In genomic region chr12:105170139-105170538, GRCh38 we compare ENCODE assay signal across 3 cellular contexts.
TF ChIP-seq lines count a peak whose summit lies in the region.

No MANE protein-coding gene starts in this region.

TF ChIP-seq in HepG2, 621 proteins besides CTCF, POLR2A, EP300 and RAD21:
- no peak for TF ChIP-seq ZNF781 (CRISPR knock-in tag; IDR thresholded peaks at IDR 0.05; ENCODE audit: borderline replicate concordance, not compliant biosample characterization)
- peak; percentile 91 to 97 for TF ChIP-seq MAFK (conservative IDR thresholded peaks at IDR 0.05 in 1 of 2, IDR thresholded peaks at IDR 0.05 in 1 of 2; ENCODE audit: low read length in 2 of 2)
- TF ChIP-seq KLF13 (CRISPR knock-in tag; IDR thresholded peaks at IDR 0.05): no peak
- peak; percentile 93 for TF ChIP-seq MAFF (IDR thresholded peaks at IDR 0.05; ENCODE audit: low read depth, low read length)

TF ChIP-seq in IMR-90, 13 proteins besides CTCF, POLR2A, EP300 and RAD21:
- TF ChIP-seq MAFK (IDR thresholded peaks at IDR 0.05; ENCODE audit: low read depth, low read length): peak; percentile 97
- no peak for TF ChIP-seq USF2 (IDR thresholded peaks at IDR 0.05; ENCODE audit: low read depth, low read length)

TF ChIP-seq in SK-N-SH treated with all-trans-retinoic acid at 6 μM for 48 hours, 23 proteins besides CTCF, POLR2A, EP300 and RAD21:
- TF ChIP-seq BACH2 (CRISPR knock-in tag; IDR thresholded peaks at IDR 0.05; ENCODE audit: borderline replicate concordance): no peak
- TF ChIP-seq TOX (CRISPR knock-in tag; IDR thresholded peaks at IDR 0.05; ENCODE audit: borderline replicate concordance): no peak
- no peak for TF ChIP-seq ZNF8 (CRISPR knock-in tag; IDR thresholded peaks at IDR 0.05)
- no peak for TF ChIP-seq PATZ1 (CRISPR knock-in tag; IDR thresholded peaks at IDR 0.05; ENCODE audit: borderline replicate concordance)
- TF ChIP-seq ARNTL (CRISPR knock-in tag; IDR thresholded peaks at IDR 0.05; ENCODE audit: borderline replicate concordance, low read depth): no peak
- no peak for TF ChIP-seq TSHZ2 (CRISPR knock-in tag; IDR thresholded peaks at IDR 0.05)
- no peak for TF ChIP-seq CSRNP3 (CRISPR knock-in tag; IDR thresholded peaks at IDR 0.05)
- no peak for TF ChIP-seq POU6F1 (CRISPR knock-in tag; IDR thresholded peaks at IDR 0.05; ENCODE audit: borderline replicate concordance, low read depth)
- TF ChIP-seq ZNF565 (CRISPR knock-in tag; conservative IDR thresholded peaks at IDR 0.05; ENCODE audit: low read depth): no peak
- TF ChIP-seq ISL1 (CRISPR knock-in tag; IDR thresholded peaks at IDR 0.05): no peak
- TF ChIP-seq CSDC2 (CRISPR knock-in tag; IDR thresholded peaks at IDR 0.05): no peak
- no peak for TF ChIP-seq TCF4 (CRISPR knock-in tag; IDR thresholded peaks at IDR 0.05; ENCODE audit: borderline replicate concordance)
- no peak for TF ChIP-seq ZFP30 (CRISPR knock-in tag; IDR thresholded peaks at IDR 0.05)
